Comparison of ENCODE assay signal across 4 cellular contexts in the genomic region with DNA sequence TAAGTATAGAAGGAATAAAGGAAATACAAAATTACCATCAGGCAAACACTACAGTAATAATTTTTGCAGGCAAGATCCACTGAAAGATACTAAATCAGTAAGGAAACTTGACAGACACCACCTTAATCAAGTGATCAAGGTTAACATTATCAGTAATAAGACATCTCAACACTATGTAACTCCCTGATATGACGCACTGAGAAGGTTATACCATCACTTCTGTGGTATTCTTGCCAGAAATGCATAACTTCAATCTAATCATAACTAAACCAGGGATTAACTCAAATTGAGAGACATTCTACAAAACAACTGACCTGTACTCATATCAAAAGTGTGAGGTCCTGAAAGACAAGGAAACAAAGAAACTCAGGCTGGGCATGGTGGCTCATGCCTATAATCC. TPM values are rescaled to one million over a fixed set of nuclear protein-coding genes. Genes with fewer than 3 reads are reported as not detected.
"Had no signal": no experiment of that assay in that cellular context is flagged by ENCODE, and none has a peak within 500 bp of the region (broad histone marks: within the 10 kb centered on the region; RNA-seq: fewer than 3 reads in every experiment).

No MANE protein-coding gene starts in this region.

- ATAC-seq: GM12878 had no signal

- DNase-seq: GDM1, GF-D8 had no signal

- H3K4me3 ChIP-seq: GM12878 had no signal

RNA-seq across cellular contexts. Expression of gene GABRP, which starts 52.5 kb away (rescaled TPM):
- total RNA-seq: G401, GM12878 had no signal
